Comparison of ENCODE assay signal across 23 cellular contexts in the genomic region with DNA sequence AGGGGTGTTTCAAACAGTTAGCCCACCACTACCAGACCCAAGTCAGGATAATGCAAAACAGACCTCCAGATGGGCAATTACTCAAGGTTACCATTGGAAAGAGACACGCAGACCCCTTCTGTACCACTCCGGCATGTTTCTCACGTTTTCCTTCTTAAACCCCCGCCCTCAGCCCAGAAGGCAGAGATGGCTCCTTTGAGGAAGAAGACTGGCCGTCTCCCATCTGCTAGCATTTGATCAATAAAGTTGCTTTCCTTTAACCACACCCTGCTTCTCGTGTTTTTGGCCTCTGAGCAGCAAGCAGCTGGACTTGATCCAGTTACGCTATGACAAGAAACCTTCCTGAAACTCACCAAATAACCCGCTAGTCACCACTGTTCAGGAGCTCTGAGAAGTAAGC.
A peak's percentile ranks its signal among the peaks of the same experiment; 100 is the strongest.
DNase-seq lines count a peak whose midpoint lies in the region; ATAC-seq and TF ChIP-seq lines count a peak whose summit lies in the region.
"Had no signal": no experiment of that assay in that cellular context is flagged by ENCODE, and none has a peak within 500 bp of the region (broad histone marks: within the 10 kb centered on the region; RNA-seq: fewer than 3 reads in every experiment).

No MANE protein-coding gene starts in this region.

- H2AFZ ChIP-seq in OCI-LY3 (ENCODE audit: low read depth, low read length): peak overlapping the region; percentile 41; the same call in 1 of the 2 replicates

- TF ChIP-seq CTCF in BE2C (IDR thresholded peaks at IDR 0.05; ENCODE audit: low read depth, low read length): no peak
- TF ChIP-seq CTCF in OCI-LY3 (IDR thresholded peaks at IDR 0.05; ENCODE audit: low read depth, low read length): no peak
- TF ChIP-seq CTCF in esophagus muscularis mucosa (IDR thresholded peaks at IDR 0.05): no peak
- no peak for TF ChIP-seq CTCF in psoas muscle (IDR thresholded peaks at IDR 0.05)

- H3K27me3 Mint-ChIP-seq in activated CD8-positive, alpha-beta memory T cell treated with anti-CD3 and anti-CD28 coated beads, Interleukin-2, amount 10 ng/mL, durations not matched to agents 7 days and 5 days: no peaks in the 10 kb centered on the region
- H3K27me3 Mint-ChIP-seq: activated CD4-positive, alpha-beta T cell treated with anti-CD3 and anti-CD28 coated beads, Interleukin-2, amount 10 ng/mL, durations not matched to agents 24 days and 14 days; dendritic cell treated with granulocyte-macrophage colony-stimulating factor and Interleukin-4, amounts not matched to agents 40 ng/mL and 50 ng/mL, for 4 days had no signal

- no peaks in the 10 kb centered on the region for H3K36me3 Mint-ChIP-seq in activated CD8-positive, alpha-beta memory T cell treated with anti-CD3 and anti-CD28 coated beads, Interleukin-2, amount 10 ng/mL, durations not matched to agents 7 days and 5 days

- no peak overlapping the region for H3K27ac ChIP-seq in OCI-LY3 (ENCODE audit: low read length)
- peak overlapping the region; percentile 36 for H3K27ac ChIP-seq in mesodermal cell (ENCODE audit: low read depth, low read length, severe bottlenecking)
- H3K27ac ChIP-seq in esophagus muscularis mucosa (replicated peaks in 1 of 4): no peak overlapping the region
- no peak overlapping the region for H3K27ac ChIP-seq in psoas muscle
- H3K27ac ChIP-seq: SJSA1, skin epidermis had no signal

- DNase-seq in BE2C (peak; percentile 6), esophagus muscularis mucosa (ENCODE audit: extremely low spot score) (no peak), psoas muscle (no peak)
- DNase-seq in activated CD8-positive, alpha-beta memory T cell treated with anti-CD3 and anti-CD28 coated beads, Interleukin-2, amount 10 ng/mL, durations not matched to agents 7 days and 5 days: no peak
- DNase-seq: activated CD4-positive, alpha-beta T cell treated with anti-CD3 and anti-CD28 coated beads, Interleukin-2, amount 10 ng/mL, durations not matched to agents 24 days and 14 days; activated naive CD4-positive, alpha-beta T cell treated with anti-CD3 and anti-CD28 coated beads, Interleukin-2, amount 50 U/mL, for 16 hours; AML-193; KBM-7; NCI-H146; NCI-H2171; NCI-H510A treated with DMSO at 0.1 percent for 48 hours; nucleus accumbens; stimulated activated CD4-positive, alpha-beta T cell treated with anti-CD3 and anti-CD28 coated beads, Interleukin-1b, Interleukin-23, amount 100 ng/mL, for 48 hours; substantia nigra; T-helper 1 cell had no signal

- no peak overlapping the region for H3K9ac ChIP-seq in OCI-LY3 (ENCODE audit: low read length)

- no peak for TF ChIP-seq EP300 in esophagus muscularis mucosa (IDR thresholded peaks at IDR 0.05)

- H3K9me3 ChIP-seq in BE2C: no peaks in the 10 kb centered on the region
- no peaks in the 10 kb centered on the region for H3K9me3 ChIP-seq in OCI-LY3 (ENCODE audit: insufficient read depth, low read length)
- H3K9me3 ChIP-seq in mesodermal cell (ENCODE audit: control insufficient read depth, low read length): no peaks in the 10 kb centered on the region
- no peaks in the 10 kb centered on the region for H3K9me3 ChIP-seq in esophagus muscularis mucosa
- H3K9me3 ChIP-seq in psoas muscle: no peaks in the 10 kb centered on the region
- H3K9me3 ChIP-seq: SJSA1 had no signal

- H3K4me1 ChIP-seq in BE2C (no peaks in the 10 kb centered on the region), OCI-LY3 (ENCODE audit: low read length) (no peaks in the 10 kb centered on the region), mesodermal cell (ENCODE audit: control insufficient read depth, insufficient read depth, low read length, poor library complexity, severe bottlenecking) (no peaks in the 10 kb centered on the region), esophagus muscularis mucosa (no peaks in the 10 kb centered on the region), psoas muscle (no peaks in the 10 kb centered on the region)
- H3K4me1 ChIP-seq: SJSA1 had no signal

- H3K27me3 ChIP-seq in BE2C (no peaks in the 10 kb centered on the region), OCI-LY3 (ENCODE audit: low read depth, low read length) (no peaks in the 10 kb centered on the region), esophagus muscularis mucosa (no peaks in the 10 kb centered on the region), psoas muscle (ENCODE audit: insufficient read depth in 3 of 3, low read length in 2 of 3) (no peaks in the 10 kb centered on the region)
- H3K27me3 ChIP-seq: SJSA1 had no signal

- H3K4me3 Mint-ChIP-seq in activated CD8-positive, alpha-beta memory T cell treated with anti-CD3 and anti-CD28 coated beads, Interleukin-2, amount 10 ng/mL, durations not matched to agents 7 days and 5 days: no peak overlapping the region
- H3K4me3 Mint-ChIP-seq: activated CD4-positive, alpha-beta T cell treated with anti-CD3 and anti-CD28 coated beads, Interleukin-2, amount 10 ng/mL, durations not matched to agents 24 days and 14 days; dendritic cell treated with granulocyte-macrophage colony-stimulating factor and Interleukin-4, amounts not matched to agents 40 ng/mL and 50 ng/mL, for 4 days had no signal

- H4K20me1 ChIP-seq in OCI-LY3 (ENCODE audit: insufficient read depth, low read length): no peaks in the 10 kb centered on the region

- H3K9me3 Mint-ChIP-seq in activated CD8-positive, alpha-beta memory T cell treated with anti-CD3 and anti-CD28 coated beads, Interleukin-2, amount 10 ng/mL, durations not matched to agents 7 days and 5 days (ENCODE audit: low read depth): peaks cover 2% of the 10 kb centered on the region
- H3K9me3 Mint-ChIP-seq: activated CD4-positive, alpha-beta T cell treated with anti-CD3 and anti-CD28 coated beads, Interleukin-2, amount 10 ng/mL, durations not matched to agents 24 days and 14 days had no signal

- H3K79me2 ChIP-seq in OCI-LY3 (ENCODE audit: low read length): no peaks in the 10 kb centered on the region

- intact Hi-C loops in esophagus muscularis mucosa (cut with DNase I) (no loop called here), psoas muscle (cut with DNase I) (no loop called here)

- no peak for TF ChIP-seq POLR2A in esophagus muscularis mucosa (IDR thresholded peaks at IDR 0.05; ENCODE audit: low read depth)

- no peaks in the 10 kb centered on the region for H3K36me3 ChIP-seq in BE2C
- H3K36me3 ChIP-seq in OCI-LY3 (replicated peaks; ENCODE audit: low read depth, low read length): no peaks in the 10 kb centered on the region
- no peaks in the 10 kb centered on the region for H3K36me3 ChIP-seq in mesodermal cell (ENCODE audit: control insufficient read depth, insufficient read depth, low read length)
- no peaks in the 10 kb centered on the region for H3K36me3 ChIP-seq in esophagus muscularis mucosa
- H3K36me3 ChIP-seq in psoas muscle (ENCODE audit: insufficient read depth in 1 of 2, low read depth in 1 of 2): no peaks in the 10 kb centered on the region
- H3K36me3 ChIP-seq: SJSA1 had no signal

- CTCF ChIA-PET in activated CD8-positive, alpha-beta memory T cell treated with anti-CD3 and anti-CD28 coated beads, Interleukin-2, amount 10 ng/mL, durations not matched to agents 7 days and 5 days (lab: Charles Lee): no interaction called here

- no peak overlapping the region for H3K4me3 ChIP-seq in BE2C (ENCODE audit: low read depth, low read length)
- no peak overlapping the region for H3K4me3 ChIP-seq in OCI-LY3 (ENCODE audit: low read length)
- no peak overlapping the region for H3K4me3 ChIP-seq in mesodermal cell (ENCODE audit: extremely low read depth, insufficient read depth, low read length, poor library complexity, severe bottlenecking)
- H3K4me3 ChIP-seq in esophagus muscularis mucosa: no peak overlapping the region
- no peak overlapping the region for H3K4me3 ChIP-seq in psoas muscle
- H3K4me3 ChIP-seq: lung, SJSA1, skin epidermis had no signal

- no peaks in the 10 kb centered on the region for H3K4me1 Mint-ChIP-seq in activated CD8-positive, alpha-beta memory T cell treated with anti-CD3 and anti-CD28 coated beads, Interleukin-2, amount 10 ng/mL, durations not matched to agents 7 days and 5 days
- H3K4me1 Mint-ChIP-seq: activated CD4-positive, alpha-beta T cell treated with anti-CD3 and anti-CD28 coated beads, Interleukin-2, amount 10 ng/mL, durations not matched to agents 24 days and 14 days had no signal

- no peak overlapping the region for H3K27ac Mint-ChIP-seq in activated CD8-positive, alpha-beta memory T cell treated with anti-CD3 and anti-CD28 coated beads, Interleukin-2, amount 10 ng/mL, durations not matched to agents 7 days and 5 days
- H3K27ac Mint-ChIP-seq: activated CD4-positive, alpha-beta T cell treated with anti-CD3 and anti-CD28 coated beads, Interleukin-2, amount 10 ng/mL, durations not matched to agents 24 days and 14 days; dendritic cell treated with granulocyte-macrophage colony-stimulating factor and Interleukin-4, amounts not matched to agents 40 ng/mL and 50 ng/mL, for 4 days had no signal

- ATAC-seq in GM19035 (IDR thresholded peaks at IDR 0.05; ENCODE audit: unreplicated experiment) (peak; percentile 56), psoas muscle (no peak), GM21528 (IDR thresholded peaks at IDR 0.05; ENCODE audit: low FRiP score, unreplicated experiment) (no peak)
- ATAC-seq in activated CD8-positive, alpha-beta memory T cell treated with anti-CD3 and anti-CD28 coated beads, Interleukin-2, amount 10 ng/mL, durations not matched to agents 7 days and 5 days: no peak

- H3K4me2 ChIP-seq in OCI-LY3 (ENCODE audit: low read length): no peak overlapping the region

- 84 to 86% methylated on average over 5 of the region's 8 CpGs for WGBS in mesodermal cell (ENCODE audit: insufficient coverage in 2 of 2), 2 experiments
- 53% methylated on average over 8 of the region's 8 CpGs for WGBS in esophagus muscularis mucosa
- 36 to 50% (median 49%) methylated on average over 8 of the region's 8 CpGs for WGBS in psoas muscle, 3 donors
